In genomic region chrX:30296408-30297254, GRCh38 we compare ENCODE assay signal across 1 cellular context.
A peak's percentile ranks its signal among the peaks of the same experiment; 100 is the strongest.
TF ChIP-seq lines count a peak whose summit lies in the region.

No MANE protein-coding gene starts in this region.

TF ChIP-seq in GM12878, 131 proteins besides CTCF, POLR2A, EP300 and RAD21:
- TF ChIP-seq NBN (IDR thresholded peaks at IDR 0.05) (no peak), GABPA (IDR thresholded peaks at IDR 0.05; ENCODE audit: low read depth) (no peak), JUNB (IDR thresholded peaks at IDR 0.05) (0 out of 2 replicates have a peak, but pooled peaks have one; percentile 25)
